Comparison of ENCODE assay signal across 2 cellular contexts in the genomic region with DNA sequence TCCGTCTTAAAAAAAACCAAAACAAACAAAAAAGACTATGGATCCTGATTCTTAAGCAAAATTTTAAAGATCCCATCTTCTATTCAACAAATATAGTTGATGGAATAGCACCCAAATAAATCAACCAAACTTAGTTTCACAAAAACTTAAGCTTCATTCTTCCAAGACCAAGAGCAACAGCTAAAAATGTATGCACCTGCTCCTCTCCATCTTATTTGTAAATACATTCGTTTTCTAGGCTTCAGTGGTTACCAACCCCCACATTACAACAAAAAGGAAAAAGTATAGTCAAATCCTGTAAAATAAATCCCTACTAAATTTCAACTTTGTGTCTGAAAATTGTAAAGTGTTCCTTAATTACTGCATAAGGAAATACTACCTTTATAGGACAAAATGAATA.
TF ChIP-seq lines count a peak whose summit lies in the region.

No MANE protein-coding gene starts in this region.

TF ChIP-seq in SK-N-SH, 30 proteins besides CTCF, POLR2A, EP300 and RAD21:
- TF ChIP-seq, protein P1, sequence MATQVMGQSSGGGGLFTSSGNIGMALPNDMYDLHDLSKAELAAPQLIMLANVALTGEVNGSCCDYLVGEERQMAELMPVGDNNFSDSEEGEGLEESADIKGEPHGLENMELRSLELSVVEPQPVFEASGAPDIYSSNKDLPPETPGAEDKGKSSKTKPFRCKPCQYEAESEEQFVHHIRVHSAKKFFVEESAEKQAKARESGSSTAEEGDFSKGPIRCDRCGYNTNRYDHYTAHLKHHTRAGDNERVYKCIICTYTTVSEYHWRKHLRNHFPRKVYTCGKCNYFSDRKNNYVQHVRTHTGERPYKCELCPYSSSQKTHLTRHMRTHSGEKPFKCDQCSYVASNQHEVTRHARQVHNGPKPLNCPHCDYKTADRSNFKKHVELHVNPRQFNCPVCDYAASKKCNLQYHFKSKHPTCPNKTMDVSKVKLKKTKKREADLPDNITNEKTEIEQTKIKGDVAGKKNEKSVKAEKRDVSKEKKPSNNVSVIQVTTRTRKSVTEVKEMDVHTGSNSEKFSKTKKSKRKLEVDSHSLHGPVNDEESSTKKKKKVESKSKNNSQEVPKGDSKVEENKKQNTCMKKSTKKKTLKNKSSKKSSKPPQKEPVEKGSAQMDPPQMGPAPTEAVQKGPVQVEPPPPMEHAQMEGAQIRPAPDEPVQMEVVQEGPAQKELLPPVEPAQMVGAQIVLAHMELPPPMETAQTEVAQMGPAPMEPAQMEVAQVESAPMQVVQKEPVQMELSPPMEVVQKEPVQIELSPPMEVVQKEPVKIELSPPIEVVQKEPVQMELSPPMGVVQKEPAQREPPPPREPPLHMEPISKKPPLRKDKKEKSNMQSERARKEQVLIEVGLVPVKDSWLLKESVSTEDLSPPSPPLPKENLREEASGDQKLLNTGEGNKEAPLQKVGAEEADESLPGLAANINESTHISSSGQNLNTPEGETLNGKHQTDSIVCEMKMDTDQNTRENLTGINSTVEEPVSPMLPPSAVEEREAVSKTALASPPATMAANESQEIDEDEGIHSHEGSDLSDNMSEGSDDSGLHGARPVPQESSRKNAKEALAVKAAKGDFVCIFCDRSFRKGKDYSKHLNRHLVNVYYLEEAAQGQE (IDR thresholded peaks at IDR 0.05; ENCODE audit: low read depth, low read length) = no peak
- TF ChIP-seq EZH2phosphoT487 (IDR thresholded peaks at IDR 0.05; ENCODE audit: borderline replicate concordance, low read depth) = no peak
- TF ChIP-seq, protein P2, sequence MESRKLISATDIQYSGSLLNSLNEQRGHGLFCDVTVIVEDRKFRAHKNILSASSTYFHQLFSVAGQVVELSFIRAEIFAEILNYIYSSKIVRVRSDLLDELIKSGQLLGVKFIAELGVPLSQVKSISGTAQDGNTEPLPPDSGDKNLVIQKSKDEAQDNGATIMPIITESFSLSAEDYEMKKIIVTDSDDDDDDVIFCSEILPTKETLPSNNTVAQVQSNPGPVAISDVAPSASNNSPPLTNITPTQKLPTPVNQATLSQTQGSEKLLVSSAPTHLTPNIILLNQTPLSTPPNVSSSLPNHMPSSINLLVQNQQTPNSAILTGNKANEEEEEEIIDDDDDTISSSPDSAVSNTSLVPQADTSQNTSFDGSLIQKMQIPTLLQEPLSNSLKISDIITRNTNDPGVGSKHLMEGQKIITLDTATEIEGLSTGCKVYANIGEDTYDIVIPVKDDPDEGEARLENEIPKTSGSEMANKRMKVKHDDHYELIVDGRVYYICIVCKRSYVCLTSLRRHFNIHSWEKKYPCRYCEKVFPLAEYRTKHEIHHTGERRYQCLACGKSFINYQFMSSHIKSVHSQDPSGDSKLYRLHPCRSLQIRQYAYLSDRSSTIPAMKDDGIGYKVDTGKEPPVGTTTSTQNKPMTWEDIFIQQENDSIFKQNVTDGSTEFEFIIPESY (IDR thresholded peaks at IDR 0.05; ENCODE audit: borderline replicate concordance, low read depth) = no peak
- TF ChIP-seq SMC3 (IDR thresholded peaks at IDR 0.05; ENCODE audit: low read depth, low read length) = no peak
- no peak for TF ChIP-seq GATA2 (CRISPR knock-in tag; IDR thresholded peaks at IDR 0.05)
- TF ChIP-seq FOXM1 (IDR thresholded peaks at IDR 0.05; ENCODE audit: low read depth) = no peak
- no peak for TF ChIP-seq JUND (IDR thresholded peaks at IDR 0.05)
- TF ChIP-seq FOSL2 (IDR thresholded peaks at IDR 0.05; ENCODE audit: borderline replicate concordance, low read depth) = no peak
- no peak for TF ChIP-seq RFX5 (IDR thresholded peaks at IDR 0.05; ENCODE audit: low read length)
- no peak for TF ChIP-seq NRF1 (IDR thresholded peaks at IDR 0.05; ENCODE audit: low read depth, low read length)
- no peak for TF ChIP-seq POLR2AphosphoS5 (IDR thresholded peaks at IDR 0.05; ENCODE audit: low read depth, low read length)
- TF ChIP-seq TCF12 (IDR thresholded peaks at IDR 0.05) = no peak

TF ChIP-seq in SK-N-SH treated with all-trans-retinoic acid at 6 μM for 48 hours, 23 proteins besides CTCF, POLR2A, EP300 and RAD21 (continued from another document):
- TF ChIP-seq, protein P3, sequence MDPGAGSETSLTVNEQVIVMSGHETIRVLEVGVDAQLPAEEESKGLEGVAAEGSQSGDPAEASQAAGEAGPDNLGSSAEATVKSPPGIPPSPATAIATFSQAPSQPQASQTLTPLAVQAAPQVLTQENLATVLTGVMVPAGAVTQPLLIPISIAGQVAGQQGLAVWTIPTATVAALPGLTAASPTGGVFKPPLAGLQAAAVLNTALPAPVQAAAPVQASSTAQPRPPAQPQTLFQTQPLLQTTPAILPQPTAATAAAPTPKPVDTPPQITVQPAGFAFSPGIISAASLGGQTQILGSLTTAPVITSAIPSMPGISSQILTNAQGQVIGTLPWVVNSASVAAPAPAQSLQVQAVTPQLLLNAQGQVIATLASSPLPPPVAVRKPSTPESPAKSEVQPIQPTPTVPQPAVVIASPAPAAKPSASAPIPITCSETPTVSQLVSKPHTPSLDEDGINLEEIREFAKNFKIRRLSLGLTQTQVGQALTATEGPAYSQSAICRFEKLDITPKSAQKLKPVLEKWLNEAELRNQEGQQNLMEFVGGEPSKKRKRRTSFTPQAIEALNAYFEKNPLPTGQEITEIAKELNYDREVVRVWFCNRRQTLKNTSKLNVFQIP (CRISPR knock-in tag; IDR thresholded peaks at IDR 0.05; ENCODE audit: borderline replicate concordance, low read depth) = no peak
TF ChIP-seq in SK-N-SH treated with all-trans-retinoic acid at 6 μM for 48 hours: peak in this region for 0.
